In genomic region chr20:64077876-64078551, GRCh38 we compare ENCODE assay signal across 8 cellular contexts. TPM values are rescaled to one million over a fixed set of nuclear protein-coding genes. Genes with fewer than 3 reads are reported as not detected.
DNase-seq lines count a peak whose midpoint lies in the region; ATAC-seq and TF ChIP-seq lines count a peak whose summit lies in the region.

No MANE protein-coding gene starts in this region.

- H3K4me1 ChIP-seq in esophagus (ENCODE audit: control insufficient read depth in 2 of 2, insufficient read depth in 2 of 2, low read length in 1 of 2) (peaks cover 5 to 20% of the 10 kb centered on the region in 2 donors), adrenal gland (replicated peaks in 1 of 2) (peaks cover 6 to 14% of the 10 kb centered on the region in 2 donors)

- H3K27ac ChIP-seq in esophagus (ENCODE audit: low read depth in 2 of 2, low read length in 1 of 2) (peak overlapping the region; percentile 23 to 24), adrenal gland (no peak overlapping the region)

- H3K4me3 ChIP-seq in esophagus (ENCODE audit: low read depth in 1 of 2, low read length in 2 of 2) = peak overlapping the region; percentile 35 to 70
- H3K4me3 ChIP-seq in adrenal gland = peak overlapping the region in 1 of 4 donors; percentile 94

- H3K36me3 ChIP-seq in esophagus (ENCODE audit: control insufficient read depth in 2 of 2, insufficient read depth in 2 of 2, low read length in 1 of 2) (peaks cover 2 to 25% of the 10 kb centered on the region in 2 donors), adrenal gland (replicated peaks in 1 of 2) (peaks cover 0 to 16% of the 10 kb centered on the region in 2 donors)

- TF ChIP-seq POLR2A in adrenal gland (IDR thresholded peaks at IDR 0.05) = no peak

- peak; percentile 77 for DNase-seq in activated CD8-positive, alpha-beta memory T cell treated with anti-CD3 and anti-CD28 coated beads for 24 hours
- DNase-seq in activated CD8-positive, alpha-beta memory T cell treated with anti-CD3 and anti-CD28 coated beads, Interleukin-2, amount 50 U/mL, for 48 hours = no peak
- DNase-seq in UCSD-AML1 (lab: John Stamatoyannopoulos, UW; ENCODE audit: unreplicated experiment) (peak; percentile 75), adrenal gland (no peak), ureter (ENCODE audit: low spot score) (no peak)
- DNase-seq in stimulated activated CD8-positive, alpha-beta memory T cell treated with anti-CD3 and anti-CD28 coated beads, Interleukin-12 subunit alpha, Interleukin-12 subunit beta, amount 100 ng/mL, for 1 hour (ENCODE audit: low read depth) = peak; percentile 42

- H3K27me3 ChIP-seq in esophagus (ENCODE audit: control insufficient read depth in 1 of 2, insufficient read depth in 2 of 2, low read length in 2 of 2) (no peaks in the 10 kb centered on the region), adrenal gland (no peaks in the 10 kb centered on the region)

- WGBS in esophagus, 2 donors = 37 to 47% methylated on average over 15 of the region's 15 CpGs
- 65 to 83% (median 69%) methylated on average over 10 to 15 of the region's 15 CpGs for WGBS in adrenal gland, 4 donors

- TF ChIP-seq CTCF in adrenal gland (IDR thresholded peaks at IDR 0.05) = no peak

- H3K9me3 ChIP-seq in esophagus (ENCODE audit: control insufficient read depth in 2 of 2, insufficient read depth in 1 of 2, low read depth in 1 of 2, low read length in 1 of 2) (peaks cover 0 to 6% of the 10 kb centered on the region in 2 donors), adrenal gland (replicated peaks in 1 of 3) (no peaks in the 10 kb centered on the region)

- ATAC-seq in HG02642 (IDR thresholded peaks at IDR 0.05; ENCODE audit: poor library complexity, unreplicated experiment) = no peak

- intact Hi-C loops in adrenal gland (cut with DNase I) = no loop called here

RNA-seq across cellular contexts. Expression of gene RGS19, which starts 1.3 kb away (rescaled TPM):
- polyA plus RNA-seq in esophagus (1 to 10 TPM; 5.0 to 8.7 TPM), adrenal gland (10 to 100 TPM in 2 of 3 donors, 1 to 10 TPM in 1; 3.0 to 13.5 (median 12.4) TPM)
- total RNA-seq in adrenal gland (10 to 100 TPM; 12.5 to 42.0 (median 17.6) TPM), ureter (10.3 TPM)

RNA-seq across cellular contexts. Expression of gene OPRL1, which starts 1.9 kb away (rescaled TPM):
- polyA plus RNA-seq in esophagus (under 1 TPM; 0.13 to 0.14 TPM), adrenal gland (1 to 10 TPM in 1 of 3 donors, under 1 TPM in 2; 0.24 to 1.6 (median 0.88) TPM)
- total RNA-seq in adrenal gland (1 to 10 TPM; 1.6 to 5.7 (median 3.1) TPM), ureter (0.42 TPM)

RNA-seq across cellular contexts. Expression of gene LKAAEAR1, which starts 6.2 kb away (rescaled TPM):
- polyA plus RNA-seq in esophagus (under 1 TPM in 1 of 2 donors, not detected in 1; 0.09 TPM), adrenal gland (1 to 10 TPM in 2 of 3 donors, not detected in 1; 1.1 to 1.2 TPM)
- total RNA-seq in adrenal gland (under 1 TPM in 1 of 8 donors, not detected in 7; 0.28 TPM), ureter (not detected)

RNA-seq across cellular contexts. Expression of gene TCEA2, which starts 15.0 kb away (rescaled TPM):
- polyA plus RNA-seq in esophagus (10 to 100 TPM; 14.8 to 15.3 TPM), adrenal gland (100 to 1,000 TPM in 2 of 3 donors, 10 to 100 TPM in 1; 19.6 to 184 (median 132) TPM)
- total RNA-seq in adrenal gland (10 to 100 TPM; 12.6 to 78.6 (median 53.7) TPM), ureter (43.6 TPM)

RNA-seq across cellular contexts. Expression of gene SOX18, which starts 28.6 kb away (rescaled TPM):
- polyA plus RNA-seq in esophagus (1 to 10 TPM; 3.1 to 7.5 TPM), adrenal gland (10 to 100 TPM in 2 of 3 donors, under 1 TPM in 1; 0.59 to 51.0 (median 16.2) TPM)
- total RNA-seq in adrenal gland (10 to 100 TPM in 5 of 8 donors, 1 to 10 TPM in 3; 3.0 to 45.2 (median 32.2) TPM), ureter (28.1 TPM)

Comparison
In these comparisons a context has a peak if more than half of its experiments do, and no peak if none do; other contexts are left out.
1. DNase-seq: peak in activated CD8-positive, alpha-beta memory T cell treated with anti-CD3 and anti-CD28 coated beads for 24 hours (single experiment), UCSD-AML1 (single experiment) and stimulated activated CD8-positive, alpha-beta memory T cell treated with anti-CD3 and anti-CD28 coated beads, Interleukin-12 subunit alpha, Interleukin-12 subunit beta, amount 100 ng/mL, for 1 hour (single experiment); none in activated CD8-positive, alpha-beta memory T cell treated with anti-CD3 and anti-CD28 coated beads, Interleukin-2, amount 50 U/mL, for 48 hours (single experiment), adrenal gland (0 of 7) and ureter (single experiment).
2. H3K27ac ChIP-seq: peak in esophagus (2 of 2); none in adrenal gland (0 of 5).